10 cellular contexts compared by ENCODE assay signal in genomic region chr22:43376765-43377485, GRCh38. TPM values are rescaled to one million over a fixed set of nuclear protein-coding genes. Genes with fewer than 3 reads are reported as not detected.
DNase-seq lines count a peak whose midpoint lies in the region; ATAC-seq and TF ChIP-seq lines count a peak whose summit lies in the region.
"Had no signal": no experiment of that assay in that cellular context is flagged by ENCODE, and none has a peak within 500 bp of the region (broad histone marks: within the 10 kb centered on the region; RNA-seq: fewer than 3 reads in every experiment).

No MANE protein-coding gene starts in this region.

- CTCF ChIA-PET in CD8-positive, alpha-beta memory T cell (lab: Charles Lee) = interaction anchor here (0.6 to 2.4 kb wide), 6 partner anchors 9 to 147 kb away, joined by 3 to 11 read pairs (median 6); no protein-coding TSS in a partner anchor
- CTCF ChIA-PET in activated CD8-positive, alpha-beta memory T cell treated with anti-CD3 and anti-CD28 coated beads, Interleukin-2, amount 10 ng/mL, durations not matched to agents 7 days and 5 days (lab: Charles Lee) = interaction anchor here (0.7 to 13.2 kb wide), 8 partner anchors 8 to 146 kb away, joined by 4 to 230 read pairs (median 8); partner anchors contain the start of gene SCUBE1
- CTCF ChIA-PET in OCI-LY7 (lab: Charles Lee; ENCODE audit: unreplicated experiment) = no interaction called here

- no peaks in the 10 kb centered on the region for H4K20me1 ChIP-seq in OCI-LY7 (ENCODE audit: insufficient read depth, low read length)

- DNase-seq in CD8-positive, alpha-beta memory T cell = peak; percentile 3 to 92 (median 64)
- DNase-seq in activated CD8-positive, alpha-beta memory T cell treated with anti-CD3 and anti-CD28 coated beads, Interleukin-2, amount 10 ng/mL, durations not matched to agents 7 days and 5 days = peak; percentile 96
- DNase-seq in mesothelial cell of epicardium (ENCODE audit: low spot score in 2 of 2, unreplicated experiment in 2 of 2) (no peak), Kasumi-1 (lab: John Stamatoyannopoulos, UW) (no peak), sciatic nerve (ENCODE audit: low spot score) (no peak), OCI-LY7 (ENCODE audit: low spot score) (no peak)
- DNase-seq: activated naive CD4-positive, alpha-beta T cell treated with anti-CD3 and anti-CD28 coated beads for 36 hours; naive B cell had no signal

- no TSS peak for BruUV-seq in OCI-LY7 (replicated peaks; lab: Mats Ljungman, UMichigan)

- no peaks in the 10 kb centered on the region for H3K79me2 ChIP-seq in OCI-LY7 (ENCODE audit: insufficient read depth, low read depth, low read length)

- peak overlapping the region; percentile 0 to 71 (median 48) for H3K4me3 Mint-ChIP-seq in CD8-positive, alpha-beta memory T cell
- peak overlapping the region; percentile 42 for H3K4me3 Mint-ChIP-seq in activated CD8-positive, alpha-beta memory T cell treated with anti-CD3 and anti-CD28 coated beads, Interleukin-2, amount 10 ng/mL, durations not matched to agents 7 days and 5 days
- no peak overlapping the region for H3K4me3 Mint-ChIP-seq in mesothelial cell of epicardium
- H3K4me3 Mint-ChIP-seq: activated naive CD4-positive, alpha-beta T cell treated with anti-CD3 and anti-CD28 coated beads for 36 hours; naive B cell had no signal

- H3K27me3 Mint-ChIP-seq in CD8-positive, alpha-beta memory T cell = peaks cover 35 to 38% of the 10 kb centered on the region in 2 donors
- H3K27me3 Mint-ChIP-seq in activated CD8-positive, alpha-beta memory T cell treated with anti-CD3 and anti-CD28 coated beads, Interleukin-2, amount 10 ng/mL, durations not matched to agents 7 days and 5 days = peaks cover 73% of the 10 kb centered on the region
- H3K27me3 Mint-ChIP-seq in mesothelial cell of epicardium (ENCODE audit: low read depth) = peaks cover 4% of the 10 kb centered on the region

- no peak overlapping the region for H3K27ac ChIP-seq in CD8-positive, alpha-beta memory T cell (ENCODE audit: low read depth, low read length)
- H3K27ac ChIP-seq in OCI-LY7 (ENCODE audit: low read depth, low read length, poor library complexity, severe bottlenecking) = no peak overlapping the region

- POLR2A ChIA-PET in CD8-positive, alpha-beta memory T cell (lab: Charles Lee) = interaction anchor here (1.1 kb wide), 1 partner anchor 37 kb away, joined by 3 read pairs; no protein-coding TSS in a partner anchor
- POLR2A ChIA-PET in OCI-LY7 (lab: Charles Lee) = interaction anchor here (0.6 to 0.7 kb wide), 3 partner anchors 18 to 151 kb away, joined by 3 read pairs; no protein-coding TSS in a partner anchor

- no peaks in the 10 kb centered on the region for H3K9me3 ChIP-seq in CD8-positive, alpha-beta memory T cell (ENCODE audit: low read length)
- H3K9me3 ChIP-seq in OCI-LY7 (ENCODE audit: low read length) = no peaks in the 10 kb centered on the region

- H3K36me3 Mint-ChIP-seq in CD8-positive, alpha-beta memory T cell = peaks cover 0 to 9% (median 0%) of the 10 kb centered on the region in 3 donors
- peaks cover 22% of the 10 kb centered on the region for H3K36me3 Mint-ChIP-seq in activated CD8-positive, alpha-beta memory T cell treated with anti-CD3 and anti-CD28 coated beads, Interleukin-2, amount 10 ng/mL, durations not matched to agents 7 days and 5 days
- H3K36me3 Mint-ChIP-seq in mesothelial cell of epicardium = peaks cover 2% of the 10 kb centered on the region

- peaks cover 6 to 18% (median 9%) of the 10 kb centered on the region in 5 donors for H3K9me3 Mint-ChIP-seq in CD8-positive, alpha-beta memory T cell
- H3K9me3 Mint-ChIP-seq in activated CD8-positive, alpha-beta memory T cell treated with anti-CD3 and anti-CD28 coated beads, Interleukin-2, amount 10 ng/mL, durations not matched to agents 7 days and 5 days (ENCODE audit: low read depth) = peaks cover 5% of the 10 kb centered on the region
- H3K9me3 Mint-ChIP-seq in mesothelial cell of epicardium = peaks cover 13% of the 10 kb centered on the region

- peak overlapping the region in 6 of 8 donors; percentile 2 to 88 (median 44) for H3K27ac Mint-ChIP-seq in CD8-positive, alpha-beta memory T cell
- H3K27ac Mint-ChIP-seq in activated CD8-positive, alpha-beta memory T cell treated with anti-CD3 and anti-CD28 coated beads, Interleukin-2, amount 10 ng/mL, durations not matched to agents 7 days and 5 days = peak overlapping the region; percentile 86
- peak overlapping the region; percentile 69 for H3K27ac Mint-ChIP-seq in mesothelial cell of epicardium
- H3K27ac Mint-ChIP-seq: activated naive CD4-positive, alpha-beta T cell treated with anti-CD3 and anti-CD28 coated beads for 36 hours; naive B cell had no signal

- no peaks in the 10 kb centered on the region for H3K36me3 ChIP-seq in CD8-positive, alpha-beta memory T cell (ENCODE audit: insufficient read depth, low read length)
- no peaks in the 10 kb centered on the region for H3K36me3 ChIP-seq in OCI-LY7 (ENCODE audit: insufficient read depth, low read length)

- H3K4me3 ChIP-seq in CD8-positive, alpha-beta memory T cell (ENCODE audit: low read length) = no peak overlapping the region
- no peak overlapping the region for H3K4me3 ChIP-seq in OCI-LY7 (ENCODE audit: low read depth, low read length, poor library complexity, severe bottlenecking)

- no peak overlapping the region for H2AFZ ChIP-seq in OCI-LY7 (ENCODE audit: low read length)

- H3K27me3 ChIP-seq in CD8-positive, alpha-beta memory T cell (ENCODE audit: insufficient read depth, low read length, poor library complexity, severe bottlenecking) = peaks cover 23% of the 10 kb centered on the region

- peaks cover 24% of the 10 kb centered on the region for H3K4me1 ChIP-seq in CD8-positive, alpha-beta memory T cell (ENCODE audit: insufficient read depth, low read length)
- no peaks in the 10 kb centered on the region for H3K4me1 ChIP-seq in OCI-LY7 (ENCODE audit: insufficient read depth, low read length, poor library complexity, severe bottlenecking)

- peaks cover 34 to 54% (median 45%) of the 10 kb centered on the region in 3 donors for H3K4me1 Mint-ChIP-seq in CD8-positive, alpha-beta memory T cell
- H3K4me1 Mint-ChIP-seq in activated CD8-positive, alpha-beta memory T cell treated with anti-CD3 and anti-CD28 coated beads, Interleukin-2, amount 10 ng/mL, durations not matched to agents 7 days and 5 days = peaks cover 57% of the 10 kb centered on the region
- H3K4me1 Mint-ChIP-seq in mesothelial cell of epicardium = peaks cover 21% of the 10 kb centered on the region

- TF ChIP-seq CTCF in mesothelial cell of epicardium (IDR thresholded peaks at IDR 0.05; ENCODE audit: unreplicated experiment) = no peak
- TF ChIP-seq CTCF in OCI-LY7 (conservative IDR thresholded peaks at IDR 0.05; ENCODE audit: low read length) = no peak

- H3K9me2 ChIP-seq in OCI-LY7 (ENCODE audit: insufficient read depth, low read length) = no peaks in the 10 kb centered on the region

- H3K4me2 ChIP-seq in OCI-LY7 (ENCODE audit: low read length) = no peak overlapping the region

- intact Hi-C loops in sciatic nerve (cut with DNase I) = no loop called here
- intact Hi-C loops in OCI-LY7 (cut with micrococcal nuclease; ENCODE audit: unreplicated experiment) = no loop called here

- ATAC-seq in GM19467 (IDR thresholded peaks at IDR 0.05; ENCODE audit: unreplicated experiment) (peak; percentile 60), sciatic nerve (no peak), HG03432 (IDR thresholded peaks at IDR 0.05; ENCODE audit: unreplicated experiment) (no peak)
- ATAC-seq in activated CD8-positive, alpha-beta memory T cell treated with anti-CD3 and anti-CD28 coated beads, Interleukin-2, amount 10 ng/mL, durations not matched to agents 7 days and 5 days = peak; percentile 85

RNA-seq across cellular contexts. Expression of gene SCUBE1, which starts 33.8 kb away (rescaled TPM):
- under 1 TPM; 0.07 to 0.33 TPM for total RNA-seq in CD8-positive, alpha-beta memory T cell
- not detected for polyA plus RNA-seq in CD8-positive, alpha-beta memory T cell
- total RNA-seq in activated CD8-positive, alpha-beta memory T cell treated with anti-CD3 and anti-CD28 coated beads, Interleukin-2, amount 10 ng/mL, durations not matched to agents 7 days and 5 days = 1 to 10 TPM in 1 of 2 experiments, under 1 TPM in 1; 0.40 to 3.0 TPM
- total RNA-seq in mesothelial cell of epicardium (16.2 to 19.4 TPM (median 19.3 TPM) in 3 replicates), sciatic nerve (140 TPM), OCI-LY7 (2022) (not detected in 2 replicates)
- not detected in 2 replicates for total RNA-seq in OCI-LY7 (2014; rRNA removed; shearing (Covaris generic))
- total RNA-seq: activated naive CD4-positive, alpha-beta T cell treated with anti-CD3 and anti-CD28 coated beads for 36 hours had no signal

RNA-seq across cellular contexts. Expression of gene MPPED1, which starts 34.9 kb away (rescaled TPM):
- total RNA-seq in CD8-positive, alpha-beta memory T cell = not detected
- not detected for polyA plus RNA-seq in CD8-positive, alpha-beta memory T cell
- total RNA-seq in activated CD8-positive, alpha-beta memory T cell treated with anti-CD3 and anti-CD28 coated beads, Interleukin-2, amount 10 ng/mL, durations not matched to agents 7 days and 5 days = not detected
- total RNA-seq in mesothelial cell of epicardium (0.76 to 1.2 TPM (median 0.86 TPM) in 3 replicates), sciatic nerve (2.5 TPM), OCI-LY7 (2022) (not detected in 2 replicates)
- not detected in 2 replicates for total RNA-seq in OCI-LY7 (2014; rRNA removed; shearing (Covaris generic))
- total RNA-seq: activated naive CD4-positive, alpha-beta T cell treated with anti-CD3 and anti-CD28 coated beads for 36 hours had no signal

Comparison
In these comparisons a context has a peak if more than half of its experiments do, and no peak if none do; other contexts are left out.
1. DNase-seq: peak in CD8-positive, alpha-beta memory T cell (5 of 5) and activated CD8-positive, alpha-beta memory T cell treated with anti-CD3 and anti-CD28 coated beads, Interleukin-2, amount 10 ng/mL, durations not matched to agents 7 days and 5 days (single experiment); none in mesothelial cell of epicardium (0 of 2), Kasumi-1 (0 of 2), sciatic nerve (single experiment) and OCI-LY7 (single experiment).
2. ATAC-seq: peak in GM19467 (single experiment) and activated CD8-positive, alpha-beta memory T cell treated with anti-CD3 and anti-CD28 coated beads, Interleukin-2, amount 10 ng/mL, durations not matched to agents 7 days and 5 days (single experiment); none in sciatic nerve (single experiment) and HG03432 (single experiment).
3. Peak in every context shown above with its lines, with median percentiles within 50 percentile points of each other: H3K27ac Mint-ChIP-seq.